ENCODE assay signal across 18 cellular contexts in genomic region chr10:2886662-2887061, GRCh38.
DNase-seq lines count a peak whose midpoint lies in the region; ATAC-seq and TF ChIP-seq lines count a peak whose summit lies in the region.
"Had no signal": no experiment of that assay in that cellular context is flagged by ENCODE, and none has a peak within 500 bp of the region (broad histone marks: within the 10 kb centered on the region; RNA-seq: fewer than 3 reads in every experiment).

No MANE protein-coding gene starts in this region.

- H3F3A ChIP-seq in Loucy (ENCODE audit: low read depth): no peaks in the 10 kb centered on the region

- H3K4me3 Mint-ChIP-seq in naive thymus-derived CD8-positive, alpha-beta T cell: no peak overlapping the region
- H3K4me3 Mint-ChIP-seq: CD4-positive, CD25-positive, alpha-beta regulatory T cell; CD8-positive, alpha-beta memory T cell had no signal

- H3K4me1 ChIP-seq in BLaER1: peaks cover 99% of the 10 kb centered on the region
- peaks cover 80% of the 10 kb centered on the region for H3K4me1 ChIP-seq in Loucy (ENCODE audit: insufficient read depth, low read length, poor library complexity, severe bottlenecking)

- H3K27ac Mint-ChIP-seq in naive thymus-derived CD8-positive, alpha-beta T cell: peak overlapping the region in 1 of 10 donors; percentile 36
- H3K27ac Mint-ChIP-seq: CD4-positive, CD25-positive, alpha-beta regulatory T cell; CD8-positive, alpha-beta memory T cell had no signal

- H3K27me3 ChIP-seq in BLaER1 (no peaks in the 10 kb centered on the region), HL-60 (ENCODE audit: insufficient read depth, poor library complexity, severe bottlenecking) (no peaks in the 10 kb centered on the region), Loucy (ENCODE audit: insufficient read depth, low read length, poor library complexity, severe bottlenecking) (no peaks in the 10 kb centered on the region)

- H3K4me2 ChIP-seq in BLaER1 (peak overlapping the region; percentile 80), Loucy (ENCODE audit: low read depth, low read length, poor library complexity, severe bottlenecking) (peak overlapping the region; percentile 65)

- ATAC-seq in GM21786 (IDR thresholded peaks at IDR 0.05; ENCODE audit: unreplicated experiment): no peak
- ATAC-seq in naive thymus-derived CD8-positive, alpha-beta T cell: no peak
- ATAC-seq: K562 had no signal

- H3K4me3 ChIP-seq in BLaER1 (peak overlapping the region; percentile 6; the same call in 1 of the 2 replicates), HL-60 (replicated peaks; ENCODE audit: insufficient read depth, low read length) (no peak overlapping the region), Loucy (ENCODE audit: low read length, poor library complexity, severe bottlenecking) (no peak overlapping the region)
- H3K4me3 ChIP-seq: GM23248, K562 had no signal

- no peaks in the 10 kb centered on the region for H3K36me3 Mint-ChIP-seq in naive thymus-derived CD8-positive, alpha-beta T cell
- H3K36me3 Mint-ChIP-seq: CD4-positive, CD25-positive, alpha-beta regulatory T cell; CD8-positive, alpha-beta memory T cell had no signal

- no peak overlapping the region for H2AFZ ChIP-seq in Loucy (ENCODE audit: low read length)
- H2AFZ ChIP-seq: GM23248 had no signal

- no peaks in the 10 kb centered on the region for H3K9me2 ChIP-seq in Loucy (replicated peaks; ENCODE audit: low read depth, low read length)

- POLR2A ChIA-PET in naive thymus-derived CD8-positive, alpha-beta T cell (lab: Charles Lee): no interaction called here

- DNase-seq in HL-60 (ENCODE audit: low read depth in 1 of 2, low spot score in 1 of 2) (no peak), islet precursor cell (peak; percentile 41), hippocampal formation (lab: John Stamatoyannopoulos, UW) (no peak), SK-N-DZ (ENCODE audit: low spot score) (no peak)
- DNase-seq in naive thymus-derived CD8-positive, alpha-beta T cell: no peak
- DNase-seq: 8988T; C1 segment of cervical spinal cord; CD4-positive, CD25-positive, alpha-beta regulatory T cell; CD8-positive, alpha-beta memory T cell; COR-L47; DMS 273 treated with DMSO at 0.1 percent for 48 hours; DMS53; GM23248; HCEC 1CT had no signal

- H3K36me3 ChIP-seq in BLaER1 (no peaks in the 10 kb centered on the region), Loucy (ENCODE audit: insufficient read depth, low read length) (no peaks in the 10 kb centered on the region)

- H3K4me1 Mint-ChIP-seq in naive thymus-derived CD8-positive, alpha-beta T cell: no peaks in the 10 kb centered on the region
- H3K4me1 Mint-ChIP-seq: CD4-positive, CD25-positive, alpha-beta regulatory T cell had no signal

- H3K9ac ChIP-seq in BLaER1 (peak overlapping the region; percentile 43), Loucy (ENCODE audit: low read depth, low read length, poor library complexity, severe bottlenecking) (peak overlapping the region; percentile 69)
- H3K9ac ChIP-seq: GM23248 had no signal

- H3K79me2 ChIP-seq in Loucy (ENCODE audit: insufficient read depth, low read length): no peaks in the 10 kb centered on the region

- H4K20me1 ChIP-seq in BLaER1 (no peaks in the 10 kb centered on the region), Loucy (ENCODE audit: insufficient read depth, low read length, poor library complexity, severe bottlenecking) (no peaks in the 10 kb centered on the region)

- H3K9me3 ChIP-seq in BLaER1: no peaks in the 10 kb centered on the region
- H3K9me3 ChIP-seq in Loucy (ENCODE audit: insufficient read depth, low read depth, low read length): no peaks in the 10 kb centered on the region

- H3K27ac ChIP-seq in BLaER1: peak overlapping the region; percentile 71
- peak overlapping the region; percentile 86 for H3K27ac ChIP-seq in HL-60 (replicated peaks)
- H3K27ac ChIP-seq: GM23248 had no signal

- H3K9me3 Mint-ChIP-seq in naive thymus-derived CD8-positive, alpha-beta T cell: peaks cover 0 to 9% (median 0%) of the 10 kb centered on the region in 9 donors
- H3K9me3 Mint-ChIP-seq: CD8-positive, alpha-beta memory T cell had no signal

- TF ChIP-seq CTCF in HL-60 (IDR thresholded peaks at IDR 0.05; ENCODE audit: insufficient read depth, low read length): no peak
- TF ChIP-seq CTCF in Loucy (conservative IDR thresholded peaks at IDR 0.05; ENCODE audit: low read length): no peak

- peaks cover 0 to 9% (median 5%) of the 10 kb centered on the region in 5 donors for H3K27me3 Mint-ChIP-seq in naive thymus-derived CD8-positive, alpha-beta T cell
